In the genomic region with DNA sequence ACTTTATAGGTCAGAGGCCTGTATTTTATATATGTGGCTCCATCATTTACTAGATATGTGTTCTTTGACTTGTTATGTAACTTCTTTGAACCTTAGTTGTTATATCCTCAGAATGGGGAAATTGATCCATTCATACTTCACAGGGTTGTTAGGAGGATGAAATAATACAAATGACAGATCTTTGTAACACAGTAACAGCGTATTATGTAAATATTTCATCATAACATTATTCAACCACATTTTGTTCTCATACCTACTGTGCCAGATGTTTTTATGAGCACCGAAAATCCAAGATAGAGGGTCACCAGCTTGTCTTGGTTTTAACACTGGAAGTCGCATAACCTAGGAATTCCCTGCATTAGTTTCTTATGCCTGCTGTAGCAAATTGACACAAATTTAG, we compare ENCODE assay signal across 23 cellular contexts. TPM values are rescaled to one million over a fixed set of nuclear protein-coding genes. Genes with fewer than 3 reads are reported as not detected.
DNase-seq lines count a peak whose midpoint lies in the region; ATAC-seq, FAIRE-seq and TF ChIP-seq lines count a peak whose summit lies in the region.
"Had no signal": no experiment of that assay in that cellular context is flagged by ENCODE, and none has a peak within 500 bp of the region (broad histone marks: within the 10 kb centered on the region; RNA-seq: fewer than 3 reads in every experiment).

No MANE protein-coding gene starts in this region.

- no peaks in the 10 kb centered on the region for H3K9me3 ChIP-seq in CD4-positive, alpha-beta T cell (ENCODE audit: control insufficient read depth, low read length)
- H3K9me3 ChIP-seq in GM12878 (replicated peaks; ENCODE audit: control insufficient read depth, insufficient read depth, low read length): no peaks in the 10 kb centered on the region
- no peaks in the 10 kb centered on the region for H3K9me3 ChIP-seq in naive thymus-derived CD4-positive, alpha-beta T cell (ENCODE audit: control insufficient read depth in 2 of 3, low read length in 3 of 3)
- H3K9me3 ChIP-seq: mucosa of descending colon, thoracic aorta had no signal

- peaks cover 19% of the 10 kb centered on the region for H3K36me3 Mint-ChIP-seq in CD4-positive, alpha-beta T cell (ENCODE audit: low read depth)
- H3K36me3 Mint-ChIP-seq in naive thymus-derived CD4-positive, alpha-beta T cell: peaks cover 0 to 10% (median 0%) of the 10 kb centered on the region in 5 donors

- H4K20me1 ChIP-seq in KMS-11 (ENCODE audit: insufficient read depth) (peaks cover 10% of the 10 kb centered on the region; the same call in 1 of the 2 replicates), GM12878 (ENCODE audit: control insufficient read depth, insufficient read depth) (no peaks in the 10 kb centered on the region)

- no peak for TF ChIP-seq RAD21 in GM12878 (IDR thresholded peaks at IDR 0.05; ENCODE audit: insufficient read depth, low read depth, low read length)

- no peaks in the 10 kb centered on the region for H3K27me3 Mint-ChIP-seq in CD4-positive, alpha-beta T cell
- peaks cover 0 to under 1% (median 0%) of the 10 kb centered on the region in 5 donors for H3K27me3 Mint-ChIP-seq in naive thymus-derived CD4-positive, alpha-beta T cell
- H3K27me3 Mint-ChIP-seq: activated naive CD4-positive, alpha-beta T cell treated with anti-CD3 and anti-CD28 coated beads, Interleukin-2, amount 50 U/mL, for 24 hours had no signal

- 89% methylated on average over 3 of the region's 3 CpGs for WGBS in GM12878 (ENCODE audit: insufficient coverage, insufficient replicate concordance, low lambda C conversion rate, missing lambda C conversion rate)

- H2AFZ ChIP-seq in KMS-11 (ENCODE audit: low read depth) (no peak overlapping the region), GM12878 (ENCODE audit: control insufficient read depth, low read depth, low read length) (no peak overlapping the region)

- peaks cover 77% of the 10 kb centered on the region for H3K4me1 Mint-ChIP-seq in CD4-positive, alpha-beta T cell (ENCODE audit: low read depth)
- peaks cover 46 to 85% (median 71%) of the 10 kb centered on the region in 7 donors for H3K4me1 Mint-ChIP-seq in naive thymus-derived CD4-positive, alpha-beta T cell

- peak overlapping the region; percentile 21 for H3K4me3 Mint-ChIP-seq in CD4-positive, alpha-beta T cell
- H3K4me3 Mint-ChIP-seq in naive thymus-derived CD4-positive, alpha-beta T cell: peak overlapping the region in 6 of 10 donors; percentile 16 to 97 (median 44)

- RAD21 ChIA-PET in GM12878 (lab: Charles Lee; ENCODE audit: unreplicated experiment): interaction anchor here (1.1 to 2.5 kb wide), 2 partner anchors 9 to 184 kb away, joined by 3 to 10 read pairs; no protein-coding TSS in a partner anchor

- no peak overlapping the region for H3K9ac ChIP-seq in KMS-11
- no peak overlapping the region for H3K9ac ChIP-seq in GM12878 (ENCODE audit: control insufficient read depth, insufficient read depth, low read length)

- H3K4me3 ChIP-seq in KMS-11 (IDR thresholded peaks at IDR 0.05; ENCODE audit: insufficient read depth, low read depth, low read length) (no peak overlapping the region), GM12878 (peak overlapping the region; percentile 3; the same call in 1 of the 2 replicates)
- no peak overlapping the region for H3K4me3 ChIP-seq in naive thymus-derived CD4-positive, alpha-beta T cell (ENCODE audit: low read length)
- H3K4me3 ChIP-seq: mucosa of descending colon, thoracic aorta had no signal

- TF ChIP-seq EP300 in GM12878 (IDR thresholded peaks at IDR 0.05; ENCODE audit: borderline replicate concordance in 1 of 2, control insufficient read depth in 1 of 2, low read depth in 2 of 2, low read length in 2 of 2): no peak

- H3K4me2 ChIP-seq in KMS-11 (peak overlapping the region; percentile 79; the same call in 1 of the 2 replicates), GM12878 (ENCODE audit: control insufficient read depth, insufficient read depth) (peak overlapping the region; percentile 17)

- no TSS peak for BruUV-seq in GM12878 (replicated peaks; lab: Mats Ljungman, UMichigan)

- SMC1A ChIA-PET in GM12878 (lab: Charles Lee; ENCODE audit: uncharacterized antibody, unreplicated experiment): interaction anchor here (1.2 to 3.9 kb wide), 3 partner anchors 9 to 33 kb away, joined by 3 to 22 read pairs (median 11); no protein-coding TSS in a partner anchor

- H3K79me2 ChIP-seq in KMS-11 (ENCODE audit: insufficient read depth, low read depth): peaks cover 79% of the 10 kb centered on the region
- H3K79me2 ChIP-seq in GM12878 (ENCODE audit: control insufficient read depth, insufficient read depth, low read length): peaks cover 70% of the 10 kb centered on the region

- no peak for ATAC-seq in CD4-positive, alpha-beta T cell (ENCODE audit: poor library complexity)
- ATAC-seq in GM12878: no peak
- ATAC-seq in naive thymus-derived CD4-positive, alpha-beta T cell: no peak
- ATAC-seq in stimulated activated naive CD8-positive, alpha-beta T cell treated with anti-CD3 and anti-CD28 coated beads, Interleukin-15, Interleukin-2, amounts not matched to agents 100 U/mL and 50 U/mL, for 24 hours: no peak
- ATAC-seq: left ventricle myocardium superior, mucosa of descending colon had no signal

- DNase-seq in CD4-positive, alpha-beta T cell: no peak
- no peak for DNase-seq in GM12878 (ENCODE audit: low read depth, low spot score)
- DNase-seq in naive thymus-derived CD4-positive, alpha-beta T cell: no peak
- DNase-seq in RPMI8226: no peak
- DNase-seq in superior temporal gyrus (ENCODE audit: extremely low spot score): no peak
- no peak for DNase-seq in NCI-H446 (lab: John Stamatoyannopoulos, UW)
- DNase-seq in stimulated activated naive CD8-positive, alpha-beta T cell treated with anti-CD3 and anti-CD28 coated beads, Interleukin-15, Interleukin-2, amounts not matched to agents 100 U/mL and 50 U/mL, for 24 hours: no peak
- DNase-seq: activated CD4-positive, alpha-beta T cell treated with anti-CD3 and anti-CD28 coated beads, Interleukin-2, amount 50 U/mL, for 48 hours; activated T-cell treated with anti-CD3 and anti-CD28 coated beads, Interleukin-2, amount 50 U/mL, for 1 hour; DMS 273 treated with DMSO at 0.1 percent for 48 hours; GF-D8; left ventricle myocardium superior; mucosa of descending colon; NCI-H1694; NCI-H2227 treated with DMSO at 0.1 percent for 48 hours; Right ventricle myocardium superior; stimulated activated CD4-positive, alpha-beta T cell treated with anti-CD3 and anti-CD28 coated beads, Interleukin-4, amount 100 ng/mL, for 24 hours; WERI-Rb-1 had no signal

- no peak overlapping the region for H3K27ac Mint-ChIP-seq in CD4-positive, alpha-beta T cell
- H3K27ac Mint-ChIP-seq in naive thymus-derived CD4-positive, alpha-beta T cell: peak overlapping the region in 1 of 9 donors; percentile 32
- H3K27ac Mint-ChIP-seq: activated naive CD4-positive, alpha-beta T cell treated with anti-CD3 and anti-CD28 coated beads, Interleukin-2, amount 50 U/mL, for 24 hours had no signal

- in situ Hi-C loops in GM12878 (cut with MboI): no loop called here

- H3K27ac ChIP-seq in CD4-positive, alpha-beta T cell (ENCODE audit: low read depth, low read length): no peak overlapping the region
- H3K27ac ChIP-seq in KMS-11: no peak overlapping the region
- H3K27ac ChIP-seq in GM12878 (ENCODE audit: control insufficient read depth, insufficient read depth): no peak overlapping the region
- H3K27ac ChIP-seq in naive thymus-derived CD4-positive, alpha-beta T cell (ENCODE audit: low read depth, low read length): no peak overlapping the region
- H3K27ac ChIP-seq: epithelial cell of prostate, thoracic aorta, WERI-Rb-1 had no signal

- no peaks in the 10 kb centered on the region for H3K9me3 Mint-ChIP-seq in CD4-positive, alpha-beta T cell
- peaks cover 0 to 1% (median 0%) of the 10 kb centered on the region in 11 donors for H3K9me3 Mint-ChIP-seq in naive thymus-derived CD4-positive, alpha-beta T cell
- H3K9me3 Mint-ChIP-seq: activated naive CD4-positive, alpha-beta T cell treated with anti-CD3 and anti-CD28 coated beads, Interleukin-2, amount 50 U/mL, for 24 hours had no signal

- no peak for TF ChIP-seq CTCF in CD4-positive, alpha-beta T cell (IDR thresholded peaks at IDR 0.05)
- TF ChIP-seq CTCF in KMS-11 (conservative IDR thresholded peaks at IDR 0.05; ENCODE audit: low read depth, low read length) (no peak), GM12878 (IDR thresholded peaks at IDR 0.05 in 2 of 3, conservative IDR thresholded peaks at IDR 0.05 in 1 of 3; ENCODE audit: control insufficient read depth in 2 of 3, extremely low read depth in 1 of 3, insufficient read depth in 1 of 3, low read depth in 3 of 3, low read length in 3 of 3) (no peak)

- FAIRE-seq in GM12878 (lab: Jason Lieb, UNC): no peak
- FAIRE-seq: GM12892 had no signal

- POLR2A ChIA-PET in CD4-positive, alpha-beta T cell (lab: Charles Lee): interaction anchor here (0.6 kb wide), 1 partner anchor 68 kb away, joined by 3 read pairs; no protein-coding TSS in a partner anchor
- POLR2A ChIA-PET in GM12878 (lab: Charles Lee): interaction anchor here (0.7 to 2.7 kb wide), 2 partner anchors 9 to 15 kb away, joined by 3 to 12 read pairs; no protein-coding TSS in a partner anchor
- POLR2A ChIA-PET in naive thymus-derived CD4-positive, alpha-beta T cell (lab: Charles Lee): interaction anchor here (0.6 to 1.1 kb wide), 3 partner anchors 8 to 326 kb away, joined by 3 to 4 read pairs (median 3); no protein-coding TSS in a partner anchor

- H3K36me3 ChIP-seq in KMS-11 (ENCODE audit: insufficient read depth): no peaks in the 10 kb centered on the region
- no peaks in the 10 kb centered on the region for H3K36me3 ChIP-seq in GM12878 (ENCODE audit: control insufficient read depth in 2 of 2, insufficient read depth in 2 of 2, low read length in 1 of 2)
- H3K36me3 ChIP-seq in naive thymus-derived CD4-positive, alpha-beta T cell (ENCODE audit: control insufficient read depth in 2 of 3, insufficient read depth in 3 of 3, low read length in 3 of 3): peaks cover 0 to 7% (median 0%) of the 10 kb centered on the region in 3 experiments
- H3K36me3 ChIP-seq: thoracic aorta had no signal

- H3K27me3 ChIP-seq in CD4-positive, alpha-beta T cell (ENCODE audit: control insufficient read depth, insufficient read depth, low read length): no peaks in the 10 kb centered on the region
- H3K27me3 ChIP-seq in KMS-11 (ENCODE audit: insufficient read depth, low read depth) (no peaks in the 10 kb centered on the region), GM12878 (replicated peaks in 1 of 2; ENCODE audit: control insufficient read depth in 2 of 2, insufficient read depth in 2 of 2, low read length in 1 of 2) (no peaks in the 10 kb centered on the region)
- H3K27me3 ChIP-seq in naive thymus-derived CD4-positive, alpha-beta T cell (ENCODE audit: control insufficient read depth in 2 of 2, insufficient read depth in 2 of 2, low read length in 2 of 2): no peaks in the 10 kb centered on the region

- intact Hi-C loops in CD4-positive, alpha-beta T cell (cut with DNase I, micrococcal nuclease): loop anchor here (2.0 to 10.0 kb wide), 5 partner anchors 19 to 1629 kb away; a partner anchor contains a TSS
- intact Hi-C loops in GM12878 (cut with micrococcal nuclease; ENCODE audit: unreplicated experiment): no loop called here
- intact Hi-C loops in naive thymus-derived CD4-positive, alpha-beta T cell (cut with micrococcal nuclease): no loop called here

- CTCF ChIA-PET in CD4-positive, alpha-beta T cell (lab: Charles Lee): interaction anchor here (1.9 kb wide), 1 partner anchor 8 kb away, joined by 5 read pairs; no protein-coding TSS in a partner anchor
- CTCF ChIA-PET in GM12878 (lab: Yijun Ruan, JAX): interaction anchor here (1.1 to 1.7 kb wide), 3 partner anchors 8 to 47 kb away, joined by 4 to 5 read pairs (median 4); no protein-coding TSS in a partner anchor
- CTCF ChIA-PET in naive thymus-derived CD4-positive, alpha-beta T cell (lab: Charles Lee): interaction anchor here (2.0 kb wide), 2 partner anchors 86 to 92 kb away, joined by 4 to 6 read pairs; a partner anchor contains a TSS

- no peak for TF ChIP-seq POLR2A in GM12878 (IDR thresholded peaks at IDR 0.05; ENCODE audit: low read depth, low read length)

- H3K4me1 ChIP-seq in KMS-11 (ENCODE audit: low read depth, poor library complexity, severe bottlenecking): peaks cover 30% of the 10 kb centered on the region
- H3K4me1 ChIP-seq in GM12878 (ENCODE audit: control insufficient read depth, insufficient read depth, low read length): peaks cover 5% of the 10 kb centered on the region; the same call in 1 of the 2 replicates
- H3K4me1 ChIP-seq in naive thymus-derived CD4-positive, alpha-beta T cell (ENCODE audit: control insufficient read depth in 2 of 2, insufficient read depth in 2 of 2, low read length in 2 of 2): peaks cover 30 to 34% of the 10 kb centered on the region in 2 donors

RNA-seq across cellular contexts. Expression of a gene that starts 3.3 kb away (rescaled TPM):
- total RNA-seq in CD4-positive, alpha-beta T cell: 100 to 1,000 TPM in 1 of 2 experiments, 10 to 100 TPM in 1; 93.1 to 104 TPM
- 95.0 and 95.3 TPM in 2 replicates for total RNA-seq in GM12878 (2013; cell fraction: nucleolus; rRNA removed)
- 7.6 and 10.7 TPM in 2 replicates for total RNA-seq in GM12878 (2014; rRNA removed)
- total RNA-seq in GM12878 (2014; rRNA removed; fragmentation: Illumina TruSeq; extraction: Trizol): 13.5 TPM in 2 replicates
- 10.8 and 13.0 TPM in 2 replicates for total RNA-seq in GM12878 (2021)
- polyA plus RNA-seq in GM12878 (2011; ENCODE audit: low read depth): 5.3 TPM
- 15.3 and 28.1 TPM in 2 replicates for polyA plus RNA-seq in GM12878 (2011; rRNA removed)
- polyA plus RNA-seq in GM12878 (2011; cell fraction: cytosol; rRNA removed): 3.6 and 3.7 TPM in 2 replicates
- 21.5 and 24.0 TPM in 2 replicates for polyA plus RNA-seq in GM12878 (2011; cell fraction: nucleus; rRNA removed)
- 8.6 and 10.5 TPM in 2 replicates for polyA plus RNA-seq in GM12878 (2012)
- polyA plus RNA-seq in GM12878 (2014; fragmentation: Illumina TruSeq; extraction: Trizol): 10.6 and 13.8 TPM in 2 replicates
- 1 to 10 TPM; 1.7 to 2.6 TPM for polyA plus RNA-seq in GM12878 (2014; fragmentation: Nextera tagmentation; extraction: Ambion mirVana)
- 6.1 and 8.3 TPM in 2 replicates for polyA plus RNA-seq in GM12878 (2014; rRNA removed)
- 1 to 10 TPM; 6.5 to 8.6 TPM for polyA plus RNA-seq in GM12878 (2016; fragmentation: Nextera tagmentation; extraction: Ambion mirVana)
- 22.3 and 24.7 TPM in 2 replicates for polyA minus RNA-seq in GM12878 (2011; rRNA and poly(A)+ RNA removed)
- 13.8 and 16.5 TPM in 2 replicates for polyA minus RNA-seq in GM12878 (2011; cell fraction: cytosol; rRNA and poly(A)+ RNA removed)
- polyA minus RNA-seq in GM12878 (2011; cell fraction: nucleus; rRNA and poly(A)+ RNA removed): 23.5 and 46.6 TPM in 2 replicates
- total RNA-seq in naive thymus-derived CD4-positive, alpha-beta T cell: 10 to 100 TPM; 52.0 to 95.0 (median 77.0) TPM
- polyA plus RNA-seq in naive thymus-derived CD4-positive, alpha-beta T cell: 10 to 100 TPM; 13.6 to 15.3 TPM

Comparison
In these comparisons a context has a peak if more than half of its experiments do, and no peak if none do; other contexts are left out.
1. intact Hi-C loops: an anchor here in CD4-positive, alpha-beta T cell (2.0 to 10.0 kb wide); none called in GM12878 and naive thymus-derived CD4-positive, alpha-beta T cell.